Comparison of ENCODE assay signal across 15 cellular contexts in the genomic region with DNA sequence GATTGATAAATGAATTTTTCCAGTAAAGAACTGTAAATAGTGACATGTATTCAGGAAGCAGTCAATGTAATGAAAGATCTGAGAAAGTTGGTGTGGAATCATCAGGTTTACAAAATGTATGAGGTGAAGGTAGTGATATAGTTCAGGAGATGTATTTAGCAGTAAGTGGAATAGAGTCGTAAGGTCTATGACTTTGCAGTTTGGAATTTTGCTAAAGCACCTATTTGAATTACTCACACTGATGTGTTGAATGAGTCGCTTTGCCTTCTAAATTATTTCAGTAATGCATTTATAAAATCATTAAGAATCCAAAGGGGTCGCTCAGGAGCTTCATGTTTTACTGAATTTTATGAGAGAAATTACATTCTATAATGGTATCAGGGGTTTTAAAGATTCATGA.
DNase-seq lines count a peak whose midpoint lies in the region; ATAC-seq and TF ChIP-seq lines count a peak whose summit lies in the region.
"Had no signal": no experiment of that assay in that cellular context is flagged by ENCODE, and none has a peak within 500 bp of the region (broad histone marks: within the 10 kb centered on the region; RNA-seq: fewer than 3 reads in every experiment).

No MANE protein-coding gene starts in this region.

- H3K36me3 ChIP-seq in PC-3 (ENCODE audit: low read depth, low read length), result no peaks in the 10 kb centered on the region
- no peaks in the 10 kb centered on the region for H3K36me3 ChIP-seq in mesendoderm (ENCODE audit: control insufficient read depth, insufficient read depth, low read length)
- H3K36me3 ChIP-seq in effector memory CD4-positive, alpha-beta T cell (ENCODE audit: control insufficient read depth, insufficient read depth, low read length), result no peaks in the 10 kb centered on the region

- H3K4me2 ChIP-seq in PC-3 (ENCODE audit: low read length), result 0 out of 2 replicates have a peak overlapping the region, but pooled peaks have one; percentile 11
- H3K4me2 ChIP-seq in mesendoderm (ENCODE audit: low read length), result no peak overlapping the region

- peaks cover 9% of the 10 kb centered on the region; the same call in 1 of the 2 replicates for H3K4me1 ChIP-seq in PC-3 (ENCODE audit: insufficient read depth, low read length)
- no peaks in the 10 kb centered on the region for H3K4me1 ChIP-seq in mesendoderm (ENCODE audit: control insufficient read depth, low read depth, low read length)
- no peaks in the 10 kb centered on the region for H3K4me1 ChIP-seq in effector memory CD4-positive, alpha-beta T cell (ENCODE audit: control insufficient read depth, insufficient read depth, low read length, poor library complexity, severe bottlenecking)

- no CpG with 5 or more reads among the region's 3 CpGs for WGBS in mesendoderm (ENCODE audit: extremely low coverage, insufficient coverage, low lambda C conversion rate)

- H4K20me1 ChIP-seq in PC-3 (ENCODE audit: low read length), result no peaks in the 10 kb centered on the region

- BruUV-seq in PC-3 (replicated peaks; lab: Mats Ljungman, UMichigan), result no TSS peak

- no peak overlapping the region for H4K8ac ChIP-seq in mesendoderm (ENCODE audit: low read depth, low read length)

- ATAC-seq in PC-3, result peak; percentile 81
- ATAC-seq in GM18498 (IDR thresholded peaks at IDR 0.05; ENCODE audit: unreplicated experiment), result no peak
- ATAC-seq: HepG2, Right ventricle myocardium inferior had no signal

- H3K79me1 ChIP-seq in mesendoderm (ENCODE audit: low read length), result no peaks in the 10 kb centered on the region

- H3K4me3 ChIP-seq in PC-3 (ENCODE audit: low read length), result no peak overlapping the region
- H3K4me3 ChIP-seq in epithelial cell of esophagus (ENCODE audit: low read length), result no peak overlapping the region
- H3K4me3 ChIP-seq in mesendoderm (ENCODE audit: low read length), result no peak overlapping the region
- H3K4me3 ChIP-seq in effector memory CD4-positive, alpha-beta T cell (ENCODE audit: insufficient read depth, low read depth, low read length, poor library complexity, severe bottlenecking), result no peak overlapping the region
- H3K4me3 ChIP-seq: SK-N-MC had no signal

- H3F3A ChIP-seq in PC-3 (ENCODE audit: low read length, unreplicated experiment), result no peaks in the 10 kb centered on the region

- POLR2A ChIA-PET in PC-3 (lab: Charles Lee; ENCODE audit: unreplicated experiment), result no interaction called here

- no peak overlapping the region for H3K18ac ChIP-seq in mesendoderm (ENCODE audit: low read length)

- no peak overlapping the region for H3K27ac ChIP-seq in PC-3 (ENCODE audit: low read length)
- H3K27ac ChIP-seq in mesendoderm (ENCODE audit: low read depth, low read length), result no peak overlapping the region
- no peak overlapping the region for H3K27ac ChIP-seq in effector memory CD4-positive, alpha-beta T cell (ENCODE audit: insufficient read depth, low read length, poor library complexity, severe bottlenecking)
- H3K27ac ChIP-seq: C4-2B, SK-N-MC had no signal

- no peak overlapping the region for H3K56ac ChIP-seq in mesendoderm (ENCODE audit: low read length)

- CTCF ChIA-PET in PC-3 (lab: Charles Lee), result no interaction called here

- H3K9me3 ChIP-seq in PC-3 (ENCODE audit: low read length), result no peaks in the 10 kb centered on the region
- H3K9me3 ChIP-seq in effector memory CD4-positive, alpha-beta T cell (ENCODE audit: control insufficient read depth, low read length), result no peaks in the 10 kb centered on the region

- H2AFZ ChIP-seq in PC-3 (ENCODE audit: low read length), result no peak overlapping the region

- no peaks in the 10 kb centered on the region for H3K9me2 ChIP-seq in PC-3 (replicated peaks; ENCODE audit: low read length)

- H2BK120ac ChIP-seq in mesendoderm (ENCODE audit: low read depth, low read length), result no peak overlapping the region

- no peaks in the 10 kb centered on the region for H3K79me2 ChIP-seq in PC-3 (ENCODE audit: low read length)
- no peaks in the 10 kb centered on the region for H3K79me2 ChIP-seq in mesendoderm (ENCODE audit: control insufficient read depth, insufficient read depth, low read length)

- no peak overlapping the region for H2AK5ac ChIP-seq in mesendoderm (ENCODE audit: low read length)

- H3K9ac ChIP-seq in PC-3 (ENCODE audit: low read length) (no peak overlapping the region), mesendoderm (ENCODE audit: low read length) (no peak overlapping the region)

- no peak for TF ChIP-seq CTCF in PC-3 (conservative IDR thresholded peaks at IDR 0.05; ENCODE audit: low read depth, low read length)
- TF ChIP-seq CTCF in epithelial cell of esophagus (IDR thresholded peaks at IDR 0.05; ENCODE audit: insufficient read depth, low read depth, low read length, missing control alignments), result no peak

- H4K5ac ChIP-seq in mesendoderm (ENCODE audit: low read length), result no peak overlapping the region

- intact Hi-C loops in PC-3 (cut with micrococcal nuclease), result no loop called here

- peak; percentile 60 for DNase-seq in ELR (ENCODE audit: low read depth)
- peak; percentile 63 for DNase-seq in PC-3
- DNase-seq in epithelial cell of esophagus (ENCODE audit: low read depth), result peak; percentile 70
- peak; percentile 17 for DNase-seq in mesendoderm
- DNase-seq in effector memory CD4-positive, alpha-beta T cell, result no peak
- DNase-seq in NCI-H1417 (lab: John Stamatoyannopoulos, UW), result no peak
- DNase-seq: KG1, NCI-H1105, NCI-H1694 treated with DMSO at 0.1 percent for 48 hours, NCI-H446 had no signal

- H3K27me3 ChIP-seq in PC-3 (ENCODE audit: low read length) (no peaks in the 10 kb centered on the region), mesendoderm (ENCODE audit: insufficient read depth, low read length, poor library complexity) (no peaks in the 10 kb centered on the region)
- H3K27me3 ChIP-seq in effector memory CD4-positive, alpha-beta T cell (replicated peaks; ENCODE audit: control insufficient read depth, insufficient read depth, low read length, poor library complexity, severe bottlenecking), result no peaks in the 10 kb centered on the region

- H2BK5ac ChIP-seq in mesendoderm (ENCODE audit: low read length), result no peak overlapping the region

- H2BK15ac ChIP-seq in mesendoderm (replicated peaks; ENCODE audit: low read depth), result no peak overlapping the region

- no peak overlapping the region for H3K23ac ChIP-seq in mesendoderm (ENCODE audit: low read length)

- H3K4ac ChIP-seq in mesendoderm (ENCODE audit: low read depth, low read length), result no peak overlapping the region

Comparison
In these comparisons a context has a peak if more than half of its experiments do, and no peak if none do; other contexts are left out.
1. DNase-seq: peak in ELR (single experiment), PC-3 (single experiment), epithelial cell of esophagus (single experiment) and mesendoderm (single experiment); none in effector memory CD4-positive, alpha-beta T cell (0 of 3) and NCI-H1417 (0 of 3).